Comparison of ENCODE assay signal across 3 cellular contexts in the genomic region with DNA sequence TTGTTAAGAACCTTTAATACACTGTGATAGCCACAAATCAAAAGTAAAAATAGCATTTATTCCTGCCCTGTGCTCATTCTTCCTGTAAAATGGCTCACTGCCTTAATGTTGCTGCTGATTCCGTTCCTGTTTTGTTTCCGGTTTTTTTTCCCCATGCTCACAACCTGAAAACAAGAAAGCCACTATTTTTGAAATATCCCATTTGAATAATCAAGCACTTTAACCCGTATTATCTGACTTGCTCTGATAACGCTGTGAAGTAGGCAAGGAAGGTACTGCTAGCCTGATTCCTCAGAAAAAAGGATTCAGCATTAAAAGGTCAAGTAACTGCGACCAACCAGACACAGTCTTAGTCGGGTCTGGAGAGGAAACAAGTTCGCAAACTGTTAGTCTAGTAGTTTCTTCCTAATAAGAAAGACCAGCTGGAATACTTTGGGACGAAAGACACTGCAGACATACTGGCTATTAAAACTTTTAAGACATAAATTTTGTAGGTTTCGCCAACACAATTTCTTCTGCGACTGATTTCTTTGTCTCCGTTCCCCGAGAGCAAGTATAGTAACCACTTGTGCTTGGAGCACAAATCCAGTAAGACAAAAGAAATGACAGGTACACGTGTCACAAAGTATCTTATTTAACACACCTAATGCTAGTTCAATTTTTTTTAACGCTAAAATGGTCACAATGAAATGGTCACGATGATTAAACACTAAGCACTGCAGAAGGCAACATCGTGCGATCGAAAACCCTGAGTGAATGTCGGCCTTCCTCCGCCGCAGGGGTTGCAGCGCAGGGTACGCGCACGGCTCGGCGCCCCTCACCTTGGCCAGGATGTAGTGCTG.
TF ChIP-seq lines count a peak whose summit lies in the region.

No MANE protein-coding gene starts in this region.

TF ChIP-seq in IMR-90, 13 proteins besides CTCF, POLR2A, EP300 and RAD21:
- TF ChIP-seq MAZ (IDR thresholded peaks at IDR 0.05; ENCODE audit: borderline replicate concordance, low read depth, low read length) (no peak), CEBPB (IDR thresholded peaks at IDR 0.05; ENCODE audit: low read depth, low read length) (no peak), MXI1 (IDR thresholded peaks at IDR 0.05; ENCODE audit: borderline replicate concordance, low read depth, low read length) (no peak), SMC3 (IDR thresholded peaks at IDR 0.05; ENCODE audit: low read depth, low read length) (no peak)
- TF ChIP-seq, protein P1, sequence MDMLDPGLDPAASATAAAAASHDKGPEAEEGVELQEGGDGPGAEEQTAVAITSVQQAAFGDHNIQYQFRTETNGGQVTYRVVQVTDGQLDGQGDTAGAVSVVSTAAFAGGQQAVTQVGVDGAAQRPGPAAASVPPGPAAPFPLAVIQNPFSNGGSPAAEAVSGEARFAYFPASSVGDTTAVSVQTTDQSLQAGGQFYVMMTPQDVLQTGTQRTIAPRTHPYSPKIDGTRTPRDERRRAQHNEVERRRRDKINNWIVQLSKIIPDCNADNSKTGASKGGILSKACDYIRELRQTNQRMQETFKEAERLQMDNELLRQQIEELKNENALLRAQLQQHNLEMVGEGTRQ (IDR thresholded peaks at IDR 0.05; ENCODE audit: low read depth, low read length): no peak
TF ChIP-seq in IMR-90: peak in this region for 0.

TF ChIP-seq in SK-N-SH, 30 proteins besides CTCF, POLR2A, EP300 and RAD21:
- 0 out of 2 replicates have a peak, but pooled peaks have one; percentile 15 for TF ChIP-seq GATA2 (CRISPR knock-in tag; IDR thresholded peaks at IDR 0.05)
- TF ChIP-seq YY1 (IDR thresholded peaks at IDR 0.05; ENCODE audit: low read depth): 0 out of 2 replicates have a peak, but pooled peaks have one; percentile 32
- TF ChIP-seq GABPA (IDR thresholded peaks at IDR 0.05; ENCODE audit: low read depth): peak; percentile 33; the same call in 1 of the 2 replicates
- TF ChIP-seq, protein P2, sequence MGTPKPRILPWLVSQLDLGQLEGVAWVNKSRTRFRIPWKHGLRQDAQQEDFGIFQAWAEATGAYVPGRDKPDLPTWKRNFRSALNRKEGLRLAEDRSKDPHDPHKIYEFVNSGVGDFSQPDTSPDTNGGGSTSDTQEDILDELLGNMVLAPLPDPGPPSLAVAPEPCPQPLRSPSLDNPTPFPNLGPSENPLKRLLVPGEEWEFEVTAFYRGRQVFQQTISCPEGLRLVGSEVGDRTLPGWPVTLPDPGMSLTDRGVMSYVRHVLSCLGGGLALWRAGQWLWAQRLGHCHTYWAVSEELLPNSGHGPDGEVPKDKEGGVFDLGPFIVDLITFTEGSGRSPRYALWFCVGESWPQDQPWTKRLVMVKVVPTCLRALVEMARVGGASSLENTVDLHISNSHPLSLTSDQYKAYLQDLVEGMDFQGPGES (IDR thresholded peaks at IDR 0.05; ENCODE audit: low read depth, low read length): no peak

TF ChIP-seq in H1, 55 proteins besides CTCF, POLR2A, EP300 and RAD21:
- TF ChIP-seq CBX5 (IDR thresholded peaks at IDR 0.05; ENCODE audit: low read depth, low read length) (no peak), SIN3A (conservative IDR thresholded peaks at IDR 0.05 in 1 of 2, IDR thresholded peaks at IDR 0.05 in 1 of 2; ENCODE audit: low read depth in 1 of 2, low read length in 2 of 2) (0 out of 4 replicates have a peak, but pooled peaks of 1 of the 2 experiments have one; percentile 11), SAP30 (IDR thresholded peaks at IDR 0.05; ENCODE audit: insufficient read depth, insufficient replicate concordance, low read length) (peak; percentile 92)
- TF ChIP-seq, protein P3, sequence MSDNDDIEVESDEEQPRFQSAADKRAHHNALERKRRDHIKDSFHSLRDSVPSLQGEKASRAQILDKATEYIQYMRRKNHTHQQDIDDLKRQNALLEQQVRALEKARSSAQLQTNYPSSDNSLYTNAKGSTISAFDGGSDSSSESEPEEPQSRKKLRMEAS (IDR thresholded peaks at IDR 0.05): peak; percentile 17; the same call in 1 of the 2 replicates
